1 cellular context compared by ENCODE assay signal in the genomic region with DNA sequence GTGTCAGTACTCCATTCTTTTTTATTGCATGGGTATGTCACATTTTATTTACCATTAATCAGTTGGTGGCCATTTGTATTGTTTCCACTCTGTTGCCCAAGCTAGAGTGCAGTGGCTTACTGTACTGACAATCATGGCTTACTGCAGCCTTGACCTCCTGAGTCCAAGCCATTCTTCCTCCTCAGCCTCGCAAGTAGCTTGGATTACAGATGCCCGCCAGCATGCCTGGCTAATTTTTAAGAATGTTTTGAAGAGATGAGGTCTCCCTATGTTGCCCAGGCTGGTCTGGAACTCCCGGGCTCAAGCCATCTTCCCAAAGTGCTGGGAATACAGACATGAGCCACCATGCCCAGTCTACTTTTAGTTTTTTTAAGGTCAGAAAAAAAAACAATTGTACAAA.
TF ChIP-seq lines count a peak whose summit lies in the region.

No MANE protein-coding gene starts in this region.

TF ChIP-seq in HepG2, 621 proteins besides CTCF, POLR2A, EP300 and RAD21:
- TF ChIP-seq ZKSCAN1 (IDR thresholded peaks at IDR 0.05; ENCODE audit: low read length) (no peak), ZNF121 (CRISPR knock-in tag; IDR thresholded peaks at IDR 0.05) (no peak), STAT6 (CRISPR knock-in tag; IDR thresholded peaks at IDR 0.05; ENCODE audit: borderline replicate concordance) (0 out of 2 replicates have a peak, but pooled peaks have one; percentile 22), RELA (CRISPR knock-in tag; IDR thresholded peaks at IDR 0.05) (no peak), SOX6 (IDR thresholded peaks at IDR 0.05) (no peak), SOX6 (CRISPR knock-in tag; IDR thresholded peaks at IDR 0.05) (no peak), MXI1 (IDR thresholded peaks at IDR 0.05; ENCODE audit: borderline replicate concordance, low read depth, low read length) (no peak), ZNF879 (CRISPR knock-in tag; IDR thresholded peaks at IDR 0.05) (0 out of 2 replicates have a peak, but pooled peaks have one; percentile 5), ETV5 (CRISPR knock-in tag; IDR thresholded peaks at IDR 0.05; ENCODE audit: borderline replicate concordance) (no peak), ZNF383 (CRISPR knock-in tag; IDR thresholded peaks at IDR 0.05; ENCODE audit: borderline replicate concordance) (0 out of 2 replicates have a peak, but pooled peaks have one; percentile 6), ARID2 (CRISPR knock-in tag; IDR thresholded peaks at IDR 0.05; ENCODE audit: borderline replicate concordance) (0 out of 2 replicates have a peak, but pooled peaks have one; percentile 44), ZFP36L1 (CRISPR knock-in tag; IDR thresholded peaks at IDR 0.05) (0 out of 2 replicates have a peak, but pooled peaks have one; percentile 3), ZNF775 (CRISPR knock-in tag; IDR thresholded peaks at IDR 0.05; ENCODE audit: borderline replicate concordance) (no peak), ZNF740 (CRISPR knock-in tag; IDR thresholded peaks at IDR 0.05) (no peak), ZSCAN22 (CRISPR knock-in tag; IDR thresholded peaks at IDR 0.05) (no peak), ZNF501 (CRISPR knock-in tag; IDR thresholded peaks at IDR 0.05) (0 out of 2 replicates have a peak, but pooled peaks have one; percentile 1), ZSCAN12 (CRISPR knock-in tag; IDR thresholded peaks at IDR 0.05) (no peak), ZNF800 (CRISPR knock-in tag; IDR thresholded peaks at IDR 0.05) (no peak), THAP11 (CRISPR knock-in tag; IDR thresholded peaks at IDR 0.05) (no peak), EHMT2 (IDR thresholded peaks at IDR 0.05; ENCODE audit: borderline replicate concordance, low read depth, low read length) (0 out of 2 replicates have a peak, but pooled peaks have one; percentile 43)
- TF ChIP-seq, protein P1, sequence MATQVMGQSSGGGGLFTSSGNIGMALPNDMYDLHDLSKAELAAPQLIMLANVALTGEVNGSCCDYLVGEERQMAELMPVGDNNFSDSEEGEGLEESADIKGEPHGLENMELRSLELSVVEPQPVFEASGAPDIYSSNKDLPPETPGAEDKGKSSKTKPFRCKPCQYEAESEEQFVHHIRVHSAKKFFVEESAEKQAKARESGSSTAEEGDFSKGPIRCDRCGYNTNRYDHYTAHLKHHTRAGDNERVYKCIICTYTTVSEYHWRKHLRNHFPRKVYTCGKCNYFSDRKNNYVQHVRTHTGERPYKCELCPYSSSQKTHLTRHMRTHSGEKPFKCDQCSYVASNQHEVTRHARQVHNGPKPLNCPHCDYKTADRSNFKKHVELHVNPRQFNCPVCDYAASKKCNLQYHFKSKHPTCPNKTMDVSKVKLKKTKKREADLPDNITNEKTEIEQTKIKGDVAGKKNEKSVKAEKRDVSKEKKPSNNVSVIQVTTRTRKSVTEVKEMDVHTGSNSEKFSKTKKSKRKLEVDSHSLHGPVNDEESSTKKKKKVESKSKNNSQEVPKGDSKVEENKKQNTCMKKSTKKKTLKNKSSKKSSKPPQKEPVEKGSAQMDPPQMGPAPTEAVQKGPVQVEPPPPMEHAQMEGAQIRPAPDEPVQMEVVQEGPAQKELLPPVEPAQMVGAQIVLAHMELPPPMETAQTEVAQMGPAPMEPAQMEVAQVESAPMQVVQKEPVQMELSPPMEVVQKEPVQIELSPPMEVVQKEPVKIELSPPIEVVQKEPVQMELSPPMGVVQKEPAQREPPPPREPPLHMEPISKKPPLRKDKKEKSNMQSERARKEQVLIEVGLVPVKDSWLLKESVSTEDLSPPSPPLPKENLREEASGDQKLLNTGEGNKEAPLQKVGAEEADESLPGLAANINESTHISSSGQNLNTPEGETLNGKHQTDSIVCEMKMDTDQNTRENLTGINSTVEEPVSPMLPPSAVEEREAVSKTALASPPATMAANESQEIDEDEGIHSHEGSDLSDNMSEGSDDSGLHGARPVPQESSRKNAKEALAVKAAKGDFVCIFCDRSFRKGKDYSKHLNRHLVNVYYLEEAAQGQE (IDR thresholded peaks at IDR 0.05; ENCODE audit: borderline replicate concordance in 1 of 2, low read depth in 1 of 2, low read length in 2 of 2), result no peak
- TF ChIP-seq, protein P2, sequence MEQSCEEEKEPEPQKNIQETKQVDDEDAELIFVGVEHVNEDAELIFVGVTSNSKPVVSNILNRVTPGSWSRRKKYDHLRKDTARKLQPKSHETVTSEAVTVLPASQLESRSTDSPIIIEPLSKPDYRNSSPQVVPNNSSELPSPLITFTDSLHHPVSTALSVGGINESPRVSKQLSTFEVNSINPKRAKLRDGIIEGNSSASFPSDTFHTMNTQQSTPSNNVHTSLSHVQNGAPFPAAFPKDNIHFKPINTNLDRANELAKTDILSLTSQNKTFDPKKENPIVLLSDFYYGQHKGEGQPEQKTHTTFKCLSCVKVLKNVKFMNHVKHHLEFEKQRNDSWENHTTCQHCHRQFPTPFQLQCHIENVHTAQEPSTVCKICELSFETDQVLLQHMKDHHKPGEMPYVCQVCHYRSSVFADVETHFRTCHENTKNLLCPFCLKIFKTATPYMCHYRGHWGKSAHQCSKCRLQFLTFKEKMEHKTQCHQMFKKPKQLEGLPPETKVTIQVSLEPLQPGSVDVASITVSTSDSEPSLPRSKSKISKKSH (CRISPR knock-in tag; IDR thresholded peaks at IDR 0.05; ENCODE audit: borderline replicate concordance), result no peak
- TF ChIP-seq, protein P3, sequence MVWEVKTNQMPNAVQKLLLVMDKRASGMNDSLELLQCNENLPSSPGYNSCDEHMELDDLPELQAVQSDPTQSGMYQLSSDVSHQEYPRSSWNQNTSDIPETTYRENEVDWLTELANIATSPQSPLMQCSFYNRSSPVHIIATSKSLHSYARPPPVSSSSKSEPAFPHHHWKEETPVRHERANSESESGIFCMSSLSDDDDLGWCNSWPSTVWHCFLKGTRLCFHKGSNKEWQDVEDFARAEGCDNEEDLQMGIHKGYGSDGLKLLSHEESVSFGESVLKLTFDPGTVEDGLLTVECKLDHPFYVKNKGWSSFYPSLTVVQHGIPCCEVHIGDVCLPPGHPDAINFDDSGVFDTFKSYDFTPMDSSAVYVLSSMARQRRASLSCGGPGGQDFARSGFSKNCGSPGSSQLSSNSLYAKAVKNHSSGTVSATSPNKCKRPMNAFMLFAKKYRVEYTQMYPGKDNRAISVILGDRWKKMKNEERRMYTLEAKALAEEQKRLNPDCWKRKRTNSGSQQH (CRISPR knock-in tag; IDR thresholded peaks at IDR 0.05; ENCODE audit: low read depth), result no peak
